ENCODE assay signal across 21 cellular contexts in genomic region chr5:126189862-126190261, GRCh38.
"Had no signal": no experiment of that assay in that cellular context is flagged by ENCODE, and none has a peak within 500 bp of the region (broad histone marks: within the 10 kb centered on the region; RNA-seq: fewer than 3 reads in every experiment).

No MANE protein-coding gene starts in this region.

- H3K4me3 Mint-ChIP-seq: activated naive CD4-positive, alpha-beta T cell treated with anti-CD3 and anti-CD28 coated beads, Interleukin-2, amount 50 U/mL, for 24 hours; central memory CD8-positive, alpha-beta T cell; natural killer cell treated with Interleukin-12 subunit alpha and Interleukin-12 subunit beta and Interleukin-15 and Interleukin-18, amount 100 ng/mL, for 72 hours; stimulated activated memory B cell treated with anti-CD40 and anti-IgM and Interleukin-4, amounts not matched to agents 10 μg/mL and 1 μg/mL and 100 μg/mL, for 72 hours; T-helper 17 cell had no signal

- H3K27me3 ChIP-seq: ascending aorta, colonic mucosa, spleen, upper lobe of right lung had no signal

- H3K4me1 Mint-ChIP-seq: activated naive CD4-positive, alpha-beta T cell treated with anti-CD3 and anti-CD28 coated beads, Interleukin-2, amount 50 U/mL, for 24 hours; central memory CD8-positive, alpha-beta T cell; stimulated activated memory B cell treated with anti-CD40 and anti-IgM and Interleukin-4, amounts not matched to agents 10 μg/mL and 1 μg/mL and 100 μg/mL, for 72 hours; T-helper 17 cell had no signal

- H3K4me3 ChIP-seq: ascending aorta, colonic mucosa, lower lobe of right lung, spleen, upper lobe of right lung had no signal

- H3K27ac Mint-ChIP-seq: activated naive CD4-positive, alpha-beta T cell treated with anti-CD3 and anti-CD28 coated beads, Interleukin-2, amount 50 U/mL, for 24 hours; natural killer cell treated with Interleukin-12 subunit alpha and Interleukin-12 subunit beta and Interleukin-15 and Interleukin-18, amount 100 ng/mL, for 72 hours; stimulated activated memory B cell treated with anti-CD40 and anti-IgM and Interleukin-4, amounts not matched to agents 10 μg/mL and 1 μg/mL and 100 μg/mL, for 72 hours; T-helper 17 cell had no signal

- H3K36me3 Mint-ChIP-seq: activated naive CD4-positive, alpha-beta T cell treated with anti-CD3 and anti-CD28 coated beads, Interleukin-2, amount 50 U/mL, for 24 hours; natural killer cell treated with Interleukin-12 subunit alpha and Interleukin-12 subunit beta and Interleukin-15 and Interleukin-18, amount 100 ng/mL, for 72 hours; stimulated activated memory B cell treated with anti-CD40 and anti-IgM and Interleukin-4, amounts not matched to agents 10 μg/mL and 1 μg/mL and 100 μg/mL, for 72 hours had no signal

- H3K36me3 ChIP-seq: ascending aorta, colonic mucosa, lower lobe of right lung, spleen, upper lobe of right lung, WERI-Rb-1 had no signal

- H3K9me3 ChIP-seq: ascending aorta, colonic mucosa, lower lobe of right lung, upper lobe of right lung had no signal

- DNase-seq: activated CD4-positive, alpha-beta T cell treated with anti-CD3 and anti-CD28 coated beads, Interleukin-2, amount 50 U/mL, for 4 hours; activated gamma-delta T cell; colonic mucosa; erythroblast; foreskin melanocyte; glutamatergic neuron; hippocampal formation; left colon; lower lobe of right lung; nucleus accumbens; spleen; stimulated activated CD4-positive, alpha-beta T cell treated with anti-CD3 and anti-CD28 coated beads, Interleukin-4, amount 100 ng/mL, for 4 hours; T-helper 17 cell; upper lobe of right lung; WERI-Rb-1 had no signal

- H3K27ac ChIP-seq: ascending aorta, colonic mucosa, lower lobe of right lung, spleen, upper lobe of right lung, WERI-Rb-1 had no signal

- ATAC-seq: left colon; lower lobe of right lung; natural killer cell treated with Interleukin-12 subunit alpha and Interleukin-12 subunit beta and Interleukin-15 and Interleukin-18, amount 100 ng/mL, for 72 hours; sciatic nerve; stimulated activated memory B cell treated with anti-CD40 and anti-IgM and Interleukin-4, amounts not matched to agents 10 μg/mL and 1 μg/mL and 100 μg/mL, for 72 hours; T-helper 17 cell; upper lobe of right lung had no signal

- H3K9me3 Mint-ChIP-seq: activated naive CD4-positive, alpha-beta T cell treated with anti-CD3 and anti-CD28 coated beads, Interleukin-2, amount 50 U/mL, for 24 hours; central memory CD8-positive, alpha-beta T cell had no signal

- H3K4me1 ChIP-seq: ascending aorta, colonic mucosa, lower lobe of right lung, spleen, upper lobe of right lung had no signal

- H3K27me3 Mint-ChIP-seq: activated naive CD4-positive, alpha-beta T cell treated with anti-CD3 and anti-CD28 coated beads, Interleukin-2, amount 50 U/mL, for 24 hours; central memory CD8-positive, alpha-beta T cell; natural killer cell treated with Interleukin-12 subunit alpha and Interleukin-12 subunit beta and Interleukin-15 and Interleukin-18, amount 100 ng/mL, for 72 hours; stimulated activated memory B cell treated with anti-CD40 and anti-IgM and Interleukin-4, amounts not matched to agents 10 μg/mL and 1 μg/mL and 100 μg/mL, for 72 hours; T-helper 17 cell had no signal
